40 cellular contexts compared by ENCODE assay signal in genomic region chr22:19791894-19792293, GRCh38. TPM values are rescaled to one million over a fixed set of nuclear protein-coding genes. Genes with fewer than 3 reads are reported as not detected.
"Had no signal": no experiment of that assay in that cellular context is flagged by ENCODE, and none has a peak within 500 bp of the region (broad histone marks: within the 10 kb centered on the region; RNA-seq: fewer than 3 reads in every experiment).

No MANE protein-coding gene starts in this region.

- H3K4me1 Mint-ChIP-seq: activated B cell treated with CpG ODN at 0.5 μM for 24 hours; activated CD4-positive, alpha-beta T cell treated with anti-CD3 and anti-CD28 coated beads, Interleukin-2, amount 10 ng/mL, durations not matched to agents 24 days and 14 days had no signal

- H3K4me3 Mint-ChIP-seq: activated B cell treated with CpG ODN at 0.5 μM for 24 hours; activated CD4-positive, alpha-beta memory T cell treated with anti-CD3 and anti-CD28 coated beads for 36 hours; activated CD4-positive, alpha-beta T cell treated with anti-CD3 and anti-CD28 coated beads, Interleukin-2, amount 10 ng/mL, durations not matched to agents 24 days and 14 days; activated CD8-positive, alpha-beta T cell treated with anti-CD3 and anti-CD28 coated beads for 36 hours; activated naive CD4-positive, alpha-beta T cell treated with anti-CD3 and anti-CD28 coated beads, Interleukin-2, amount 10 ng/mL, durations not matched to agents 7 days and 5 days; activated naive CD4-positive, alpha-beta T cell treated with anti-CD3 and anti-CD28 coated beads, Interleukin-2, amount 50 U/mL, for 24 hours; activated naive CD8-positive, alpha-beta T cell; activated naive CD8-positive, alpha-beta T cell treated with anti-CD3 and anti-CD28 coated beads, Interleukin-2, amount 10 ng/mL, durations not matched to agents 7 days and 5 days; activated naive CD8-positive, alpha-beta T cell treated with anti-CD3 and anti-CD28 coated beads, Interleukin-2, amount 50 U/mL, for 24 hours; activated T-cell treated with anti-CD3 and anti-CD28 coated beads, Interleukin-2, amount 50 U/mL, for 4 hours; activated T-cell treated with anti-CD3 and anti-CD28 coated beads, Interleukin-2, amount 50 U/mL, for 72 hours; activated T-helper 1 cell treated with anti-CD3 and anti-CD28 coated beads, Interleukin-12 subunit alpha, Interleukin-12 subunit beta, Interleukin-2, Interleukin-4 antibody, amounts not matched to agents 30 ng/mL and 10 ng/mL and 1 ng/mL, durations not matched to agents 14 hours and 24 hours and 36 hours; brain; central memory CD8-positive, alpha-beta T cell; T-helper 1 cell treated with Interleukin-12 subunit alpha and Interleukin-12 subunit beta and Interleukin-4 antibody, amounts not matched to agents 30 μg/mL and 1 μg/mL, for 36 hours; T-helper 2 cell treated with Interferon-gamma antibody and Interleukin-4, amounts not matched to agents 5 μg/mL and 100 μg/mL, for 36 hours had no signal

- H3K4me3 ChIP-seq: ascending aorta, cardiac muscle cell had no signal

- H3K27ac Mint-ChIP-seq: activated B cell treated with CpG ODN at 0.5 μM for 24 hours; activated CD4-positive, alpha-beta memory T cell treated with anti-CD3 and anti-CD28 coated beads for 36 hours; activated CD4-positive, alpha-beta T cell treated with anti-CD3 and anti-CD28 coated beads, Interleukin-2, amount 10 ng/mL, durations not matched to agents 24 days and 14 days; activated CD8-positive, alpha-beta T cell treated with anti-CD3 and anti-CD28 coated beads for 36 hours; activated naive CD4-positive, alpha-beta T cell treated with anti-CD3 and anti-CD28 coated beads, Interleukin-2, amount 10 ng/mL, durations not matched to agents 7 days and 5 days; activated naive CD4-positive, alpha-beta T cell treated with anti-CD3 and anti-CD28 coated beads, Interleukin-2, amount 50 U/mL, for 24 hours; activated naive CD8-positive, alpha-beta T cell; activated naive CD8-positive, alpha-beta T cell treated with anti-CD3 and anti-CD28 coated beads, Interleukin-2, amount 10 ng/mL, durations not matched to agents 7 days and 5 days; activated naive CD8-positive, alpha-beta T cell treated with anti-CD3 and anti-CD28 coated beads, Interleukin-2, amount 50 U/mL, for 24 hours; activated T-cell treated with anti-CD3 and anti-CD28 coated beads, Interleukin-2, amount 50 U/mL, for 72 hours; activated T-helper 1 cell treated with anti-CD3 and anti-CD28 coated beads, Interleukin-12 subunit alpha, Interleukin-12 subunit beta, Interleukin-2, Interleukin-4 antibody, amounts not matched to agents 30 ng/mL and 10 ng/mL and 1 ng/mL, durations not matched to agents 14 hours and 24 hours and 36 hours; activated T-helper 2 cell treated with anti-CD3 and anti-CD28 coated beads, Interferon-gamma antibody, Interleukin-2, Interleukin-4, amounts not matched to agents 10 μg/mL and 5 μg/mL and 100 μg/mL, durations not matched to agents 14 hours and 24 hours and 36 hours; brain; T-helper 1 cell treated with Interleukin-12 subunit alpha and Interleukin-12 subunit beta and Interleukin-4 antibody, amounts not matched to agents 30 μg/mL and 1 μg/mL, for 36 hours; T-helper 2 cell treated with Interferon-gamma antibody and Interleukin-4, amounts not matched to agents 5 μg/mL and 100 μg/mL, for 36 hours had no signal

- H3K27me3 ChIP-seq: ascending aorta, cardiac muscle cell had no signal

- H3K36me3 Mint-ChIP-seq: activated naive CD4-positive, alpha-beta T cell treated with anti-CD3 and anti-CD28 coated beads, Interleukin-2, amount 10 ng/mL, durations not matched to agents 7 days and 5 days had no signal

- H3K27ac ChIP-seq: ascending aorta, cardiac muscle cell, VCaP had no signal

- H3K36me3 ChIP-seq: cardiac muscle cell had no signal

- H3K9me3 Mint-ChIP-seq: activated CD4-positive, alpha-beta T cell treated with anti-CD3 and anti-CD28 coated beads, Interleukin-2, amount 10 ng/mL, durations not matched to agents 24 days and 14 days; activated naive CD4-positive, alpha-beta T cell treated with anti-CD3 and anti-CD28 coated beads, Interleukin-2, amount 10 ng/mL, durations not matched to agents 7 days and 5 days; activated naive CD8-positive, alpha-beta T cell treated with anti-CD3 and anti-CD28 coated beads, Interleukin-2, amount 10 ng/mL, durations not matched to agents 7 days and 5 days; activated naive CD8-positive, alpha-beta T cell treated with anti-CD3 and anti-CD28 coated beads, Interleukin-2, amount 50 U/mL, for 24 hours; activated T-helper 1 cell treated with anti-CD3 and anti-CD28 coated beads, Interleukin-12 subunit alpha, Interleukin-12 subunit beta, Interleukin-2, Interleukin-4 antibody, amounts not matched to agents 30 ng/mL and 10 ng/mL and 1 ng/mL, durations not matched to agents 14 hours and 24 hours and 36 hours; activated T-helper 2 cell treated with anti-CD3 and anti-CD28 coated beads, Interferon-gamma antibody, Interleukin-2, Interleukin-4, amounts not matched to agents 10 μg/mL and 5 μg/mL and 100 μg/mL, durations not matched to agents 14 hours and 24 hours and 36 hours had no signal

- ATAC-seq: activated CD8-positive, alpha-beta T cell treated with anti-CD3 and anti-CD28 coated beads for 36 hours; activated naive CD8-positive, alpha-beta T cell treated with anti-CD3 and anti-CD28 coated beads, Interleukin-2, amount 50 U/mL, for 24 hours; activated T-cell treated with anti-CD3 and anti-CD28 coated beads, Interleukin-2, amount 50 U/mL, for 4 hours; activated T-cell treated with anti-CD3 and anti-CD28 coated beads, Interleukin-2, amount 50 U/mL, for 72 hours had no signal

- H3K4me1 ChIP-seq: ascending aorta had no signal

- DNase-seq: activated B cell treated with CpG ODN at 0.5 μM for 24 hours; activated CD4-positive, alpha-beta memory T cell treated with anti-CD3 and anti-CD28 coated beads for 36 hours; activated CD4-positive, alpha-beta T cell treated with anti-CD3 and anti-CD28 coated beads for 4 hours; activated CD4-positive, alpha-beta T cell treated with anti-CD3 and anti-CD28 coated beads, Interleukin-2, amount 10 ng/mL, durations not matched to agents 24 days and 14 days; activated CD4-positive, alpha-beta T cell treated with anti-CD3 and anti-CD28 coated beads, Interleukin-2, amount 50 U/mL, for 1 hour; activated CD4-positive, alpha-beta T cell treated with anti-CD3 and anti-CD28 coated beads, Interleukin-2, amount 50 U/mL, for 4 hours; activated CD4-positive, CD25-positive, alpha-beta regulatory T cell treated with anti-CD3 and anti-CD28 coated beads, Interleukin-2, amount 50 U/mL, for 72 hours; activated CD8-positive, alpha-beta memory T cell treated with anti-CD3 and anti-CD28 coated beads, Interleukin-2, amount 50 U/mL, for 4 hours; activated CD8-positive, alpha-beta T cell treated with anti-CD3 and anti-CD28 coated beads for 36 hours; activated effector memory CD4-positive, alpha-beta T cell treated with Interleukin-2 at 50 U/mL for 16 hours; activated gamma-delta T cell; activated naive CD4-positive, alpha-beta T cell treated with anti-CD3 and anti-CD28 coated beads, Interleukin-2, amount 10 ng/mL, durations not matched to agents 7 days and 5 days; activated naive CD4-positive, alpha-beta T cell treated with Interleukin-2 at 50 U/mL for 16 hours; activated naive CD8-positive, alpha-beta T cell treated with anti-CD3 and anti-CD28 coated beads, Interleukin-2, amount 10 ng/mL, durations not matched to agents 7 days and 5 days; activated naive CD8-positive, alpha-beta T cell treated with anti-CD3 and anti-CD28 coated beads, Interleukin-2, amount 50 U/mL, for 24 hours; activated T-cell treated with anti-CD3 and anti-CD28 coated beads for 4 hours; activated T-cell treated with anti-CD3 and anti-CD28 coated beads, Interleukin-2, amount 50 U/mL, for 1 hour; activated T-cell treated with anti-CD3 and anti-CD28 coated beads, Interleukin-2, amount 50 U/mL, for 4 hours; activated T-cell treated with anti-CD3 and anti-CD28 coated beads, Interleukin-2, amount 50 U/mL, for 72 hours; amygdala; anterior cingulate cortex; caudate nucleus; cerebellar nuclear complex; T-helper 1 cell; T-helper 2 cell; T-helper 9 cell had no signal

- FAIRE-seq: TTC549 had no signal

- H3K27me3 Mint-ChIP-seq: activated B cell treated with CpG ODN at 0.5 μM for 24 hours; activated CD4-positive, alpha-beta memory T cell treated with anti-CD3 and anti-CD28 coated beads for 36 hours; activated CD4-positive, alpha-beta T cell treated with anti-CD3 and anti-CD28 coated beads, Interleukin-2, amount 10 ng/mL, durations not matched to agents 24 days and 14 days; activated CD8-positive, alpha-beta T cell treated with anti-CD3 and anti-CD28 coated beads for 36 hours; activated naive CD4-positive, alpha-beta T cell treated with anti-CD3 and anti-CD28 coated beads, Interleukin-2, amount 10 ng/mL, durations not matched to agents 7 days and 5 days; activated naive CD4-positive, alpha-beta T cell treated with anti-CD3 and anti-CD28 coated beads, Interleukin-2, amount 50 U/mL, for 24 hours; activated naive CD8-positive, alpha-beta T cell; activated naive CD8-positive, alpha-beta T cell treated with anti-CD3 and anti-CD28 coated beads, Interleukin-2, amount 10 ng/mL, durations not matched to agents 7 days and 5 days; activated naive CD8-positive, alpha-beta T cell treated with anti-CD3 and anti-CD28 coated beads, Interleukin-2, amount 50 U/mL, for 24 hours; brain; central memory CD8-positive, alpha-beta T cell had no signal

RNA-seq across cellular contexts. Expression of gene TBX1, which starts 31.3 kb away (rescaled TPM):
- total RNA-seq: activated B cell treated with CpG ODN at 0.5 μM for 24 hours; activated CD4-positive, alpha-beta memory T cell treated with anti-CD3 and anti-CD28 coated beads for 36 hours; activated CD4-positive, alpha-beta T cell treated with anti-CD3 and anti-CD28 coated beads, Interleukin-2, amount 10 ng/mL, durations not matched to agents 24 days and 14 days; activated CD8-positive, alpha-beta memory T cell treated with anti-CD3 and anti-CD28 coated beads for 36 hours; activated CD8-positive, alpha-beta T cell treated with anti-CD3 and anti-CD28 coated beads for 36 hours; activated T-cell treated with anti-CD3 and anti-CD28 coated beads, Interleukin-2, amount 50 U/mL, for 4 hours; ascending aorta; chondrocyte had no signal
